14 cellular contexts compared by ENCODE assay signal in the genomic region with DNA sequence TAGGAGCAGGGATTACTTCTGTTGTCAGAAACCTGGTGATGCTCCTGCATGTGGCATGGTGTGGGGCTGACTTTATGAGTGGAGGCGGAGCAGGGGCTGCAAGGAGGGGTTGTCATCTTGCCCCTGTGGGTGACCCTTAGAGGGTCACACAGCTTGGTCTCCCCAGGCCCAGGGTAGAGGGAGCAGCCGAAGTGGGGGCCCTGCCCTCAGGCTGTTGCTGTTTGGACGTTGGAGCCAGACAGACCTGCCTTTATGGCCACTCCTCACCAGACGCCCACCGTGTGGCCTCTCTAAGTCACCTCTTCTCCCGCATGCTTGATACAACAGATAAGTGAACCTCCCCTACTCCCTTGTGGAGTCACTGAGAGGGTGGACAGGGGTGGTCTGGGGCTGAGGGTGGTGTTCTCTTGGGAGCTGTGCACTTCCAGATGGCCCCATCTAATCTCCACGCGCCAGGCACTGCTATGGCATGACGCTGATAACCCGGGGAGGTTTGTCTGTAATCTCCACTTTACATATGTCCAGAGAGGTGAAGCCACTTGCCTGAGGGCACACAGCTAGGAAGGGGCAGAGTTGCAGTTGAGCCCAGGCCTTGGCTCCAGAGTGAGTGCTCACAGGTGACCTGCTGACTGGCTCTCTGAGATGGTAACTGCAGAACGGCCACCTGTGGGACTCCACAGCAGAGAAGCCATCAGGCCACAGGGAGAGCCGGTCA. TPM values are rescaled to one million over a fixed set of nuclear protein-coding genes. Genes with fewer than 3 reads are reported as not detected.
DNase-seq lines count a peak whose midpoint lies in the region; ATAC-seq and TF ChIP-seq lines count a peak whose summit lies in the region.
"Had no signal": no experiment of that assay in that cellular context is flagged by ENCODE, and none has a peak within 500 bp of the region (broad histone marks: within the 10 kb centered on the region; RNA-seq: fewer than 3 reads in every experiment).

No MANE protein-coding gene starts in this region.

- CTCF ChIA-PET in activated CD8-positive, alpha-beta T cell treated with anti-CD3 and anti-CD28 coated beads, Interleukin-2, amount 10 ng/mL, durations not matched to agents 7 days and 5 days (lab: Charles Lee): interaction anchor here (0.9 kb wide), 1 partner anchor 11 kb away, joined by 3 read pairs; no protein-coding TSS in a partner anchor
- CTCF ChIA-PET in activated CD8-positive, alpha-beta T cell treated with anti-CD3 and anti-CD28 coated beads for 36 hours (lab: Charles Lee): interaction anchor here (1.3 kb wide), 1 partner anchor 15 kb away, joined by 4 read pairs; no protein-coding TSS in a partner anchor

- H3K4me1 Mint-ChIP-seq in activated CD8-positive, alpha-beta T cell treated with anti-CD3 and anti-CD28 coated beads, Interleukin-2, amount 10 ng/mL, durations not matched to agents 7 days and 5 days (ENCODE audit: low read depth): peaks cover 5% of the 10 kb centered on the region
- peaks cover 22% of the 10 kb centered on the region for H3K4me1 Mint-ChIP-seq in activated CD8-positive, alpha-beta T cell treated with anti-CD3 and anti-CD28 coated beads for 36 hours (ENCODE audit: low read depth)
- H3K4me1 Mint-ChIP-seq in progenitor cell of endocrine pancreas (ENCODE audit: low read depth): no peaks in the 10 kb centered on the region
- H3K4me1 Mint-ChIP-seq: GM23338 had no signal

- no peaks in the 10 kb centered on the region for H3K27me3 Mint-ChIP-seq in activated CD8-positive, alpha-beta T cell treated with anti-CD3 and anti-CD28 coated beads, Interleukin-2, amount 10 ng/mL, durations not matched to agents 7 days and 5 days (ENCODE audit: low read depth)
- no peaks in the 10 kb centered on the region for H3K27me3 Mint-ChIP-seq in activated CD8-positive, alpha-beta T cell treated with anti-CD3 and anti-CD28 coated beads for 36 hours
- H3K27me3 Mint-ChIP-seq in progenitor cell of endocrine pancreas: no peaks in the 10 kb centered on the region

- TF ChIP-seq CTCF in activated CD8-positive, alpha-beta T cell treated with anti-CD3 and anti-CD28 coated beads for 36 hours (IDR thresholded peaks at IDR 0.05): no peak
- TF ChIP-seq CTCF in progenitor cell of endocrine pancreas (IDR thresholded peaks at IDR 0.05; ENCODE audit: unreplicated experiment): no peak

- no peak for DNase-seq in activated CD8-positive, alpha-beta T cell treated with anti-CD3 and anti-CD28 coated beads, Interleukin-2, amount 10 ng/mL, durations not matched to agents 7 days and 5 days
- DNase-seq in activated CD8-positive, alpha-beta T cell treated with anti-CD3 and anti-CD28 coated beads for 36 hours: no peak
- DNase-seq in SK-N-DZ (ENCODE audit: low spot score): peak; percentile 55
- DNase-seq in erythroblast (lab: John Stamatoyannopoulos, UW): peak; percentile 96 to 100
- no peak for DNase-seq in progenitor cell of endocrine pancreas (ENCODE audit: low spot score, unreplicated experiment)
- DNase-seq in GM03348 (ENCODE audit: low spot score): no peak
- DNase-seq in NCI-H1930 (lab: John Stamatoyannopoulos, UW): no peak
- DNase-seq: NCI-H1105, NCI-H446 had no signal

- peak overlapping the region; percentile 27 for H3K27ac Mint-ChIP-seq in activated CD8-positive, alpha-beta T cell treated with anti-CD3 and anti-CD28 coated beads, Interleukin-2, amount 10 ng/mL, durations not matched to agents 7 days and 5 days
- H3K27ac Mint-ChIP-seq in activated CD8-positive, alpha-beta T cell treated with anti-CD3 and anti-CD28 coated beads for 36 hours: no peak overlapping the region
- H3K27ac Mint-ChIP-seq in progenitor cell of endocrine pancreas: peak overlapping the region; percentile 75
- H3K27ac Mint-ChIP-seq: dendritic cell treated with granulocyte-macrophage colony-stimulating factor and Interleukin-4, amounts not matched to agents 40 ng/mL and 50 ng/mL, for 4 days; GM23338; T-helper 1 cell treated with Interleukin-12 subunit alpha and Interleukin-12 subunit beta and Interleukin-4 antibody, amounts not matched to agents 30 μg/mL and 1 μg/mL, for 36 hours had no signal

- intact Hi-C loops in activated CD8-positive, alpha-beta T cell treated with anti-CD3 and anti-CD28 coated beads for 36 hours (cut with micrococcal nuclease): no loop called here

- peaks cover 20% of the 10 kb centered on the region for H3K36me3 Mint-ChIP-seq in activated CD8-positive, alpha-beta T cell treated with anti-CD3 and anti-CD28 coated beads, Interleukin-2, amount 10 ng/mL, durations not matched to agents 7 days and 5 days (ENCODE audit: low read depth)
- H3K36me3 Mint-ChIP-seq in activated CD8-positive, alpha-beta T cell treated with anti-CD3 and anti-CD28 coated beads for 36 hours (ENCODE audit: low read depth): peaks cover 23% of the 10 kb centered on the region
- H3K36me3 Mint-ChIP-seq in progenitor cell of endocrine pancreas (ENCODE audit: insufficient read depth): peaks cover 3% of the 10 kb centered on the region

- H3K4me3 Mint-ChIP-seq in activated CD8-positive, alpha-beta T cell treated with anti-CD3 and anti-CD28 coated beads, Interleukin-2, amount 10 ng/mL, durations not matched to agents 7 days and 5 days: no peak overlapping the region
- H3K4me3 Mint-ChIP-seq in activated CD8-positive, alpha-beta T cell treated with anti-CD3 and anti-CD28 coated beads for 36 hours: no peak overlapping the region
- H3K4me3 Mint-ChIP-seq in progenitor cell of endocrine pancreas (ENCODE audit: low read depth): no peak overlapping the region
- H3K4me3 Mint-ChIP-seq: dendritic cell treated with granulocyte-macrophage colony-stimulating factor and Interleukin-4, amounts not matched to agents 40 ng/mL and 50 ng/mL, for 4 days; GM23338; T-helper 1 cell treated with Interleukin-12 subunit alpha and Interleukin-12 subunit beta and Interleukin-4 antibody, amounts not matched to agents 30 μg/mL and 1 μg/mL, for 36 hours had no signal

- TF ChIP-seq POLR2A in erythroblast (IDR thresholded peaks at IDR 0.05; ENCODE audit: low read length): peak; percentile 64

- H3K9me3 Mint-ChIP-seq in activated CD8-positive, alpha-beta T cell treated with anti-CD3 and anti-CD28 coated beads, Interleukin-2, amount 10 ng/mL, durations not matched to agents 7 days and 5 days (ENCODE audit: insufficient read depth): peaks cover 10% of the 10 kb centered on the region
- no peaks in the 10 kb centered on the region for H3K9me3 Mint-ChIP-seq in activated CD8-positive, alpha-beta T cell treated with anti-CD3 and anti-CD28 coated beads for 36 hours
- peaks cover 6% of the 10 kb centered on the region for H3K9me3 Mint-ChIP-seq in progenitor cell of endocrine pancreas (ENCODE audit: low read depth)
- H3K9me3 Mint-ChIP-seq: dendritic cell treated with granulocyte-macrophage colony-stimulating factor and Interleukin-4, amounts not matched to agents 40 ng/mL and 50 ng/mL, for 4 days had no signal

- no peak for ATAC-seq in activated CD8-positive, alpha-beta T cell treated with anti-CD3 and anti-CD28 coated beads, Interleukin-2, amount 10 ng/mL, durations not matched to agents 7 days and 5 days
- ATAC-seq in activated CD8-positive, alpha-beta T cell treated with anti-CD3 and anti-CD28 coated beads for 36 hours: no peak
- ATAC-seq in HG03520 (IDR thresholded peaks at IDR 0.05; ENCODE audit: unreplicated experiment): no peak
- ATAC-seq: GM23338, Panc1 had no signal

- POLR2A ChIA-PET in activated CD8-positive, alpha-beta T cell treated with anti-CD3 and anti-CD28 coated beads, Interleukin-2, amount 10 ng/mL, durations not matched to agents 7 days and 5 days (lab: Charles Lee): no interaction called here
- POLR2A ChIA-PET in activated CD8-positive, alpha-beta T cell treated with anti-CD3 and anti-CD28 coated beads for 36 hours (lab: Charles Lee): no interaction called here

RNA-seq across cellular contexts. Expression of gene MAP2K3, which starts 10.0 kb away (rescaled TPM):
- 10 to 100 TPM; 57.4 to 57.8 TPM for total RNA-seq in activated CD8-positive, alpha-beta T cell treated with anti-CD3 and anti-CD28 coated beads, Interleukin-2, amount 10 ng/mL, durations not matched to agents 7 days and 5 days
- 100 to 1,000 TPM; 151 to 153 TPM for total RNA-seq in activated CD8-positive, alpha-beta T cell treated with anti-CD3 and anti-CD28 coated beads for 36 hours
- polyA plus RNA-seq in SK-N-DZ (2014; cell fraction: cytosol; rRNA removed): 8.6 and 9.6 TPM in 2 replicates
- polyA plus RNA-seq in SK-N-DZ (2014; cell fraction: nucleus; rRNA removed): 11.4 and 12.4 TPM in 2 replicates
- 24.7 and 26.2 TPM in 2 replicates for total RNA-seq in progenitor cell of endocrine pancreas

RNA-seq across cellular contexts. Expression of gene NATD1, which starts 41.3 kb away (rescaled TPM):
- total RNA-seq in activated CD8-positive, alpha-beta T cell treated with anti-CD3 and anti-CD28 coated beads, Interleukin-2, amount 10 ng/mL, durations not matched to agents 7 days and 5 days: 1 to 10 TPM; 1.1 to 1.3 TPM
- 1 to 10 TPM; 1.1 to 1.3 TPM for total RNA-seq in activated CD8-positive, alpha-beta T cell treated with anti-CD3 and anti-CD28 coated beads for 36 hours
- 4.1 and 4.2 TPM in 2 replicates for polyA plus RNA-seq in SK-N-DZ (2014; cell fraction: cytosol; rRNA removed)
- 2.5 and 5.0 TPM in 2 replicates for polyA plus RNA-seq in SK-N-DZ (2014; cell fraction: nucleus; rRNA removed)
- total RNA-seq in progenitor cell of endocrine pancreas: 13.5 TPM in 2 replicates

Comparison
In these comparisons a context has a peak if more than half of its experiments do, and no peak if none do; other contexts are left out.
1. DNase-seq: peak in SK-N-DZ (single experiment) and erythroblast (2 of 2); none in activated CD8-positive, alpha-beta T cell treated with anti-CD3 and anti-CD28 coated beads, Interleukin-2, amount 10 ng/mL, durations not matched to agents 7 days and 5 days (single experiment), activated CD8-positive, alpha-beta T cell treated with anti-CD3 and anti-CD28 coated beads for 36 hours (single experiment), progenitor cell of endocrine pancreas (single experiment), GM03348 (single experiment) and NCI-H1930 (0 of 2).